In genomic region chr1:6441586-6441985, GRCh38 we compare ENCODE assay signal across 13 cellular contexts. TPM values are rescaled to one million over a fixed set of nuclear protein-coding genes. Genes with fewer than 3 reads are reported as not detected.
DNase-seq lines count a peak whose midpoint lies in the region; ATAC-seq and TF ChIP-seq lines count a peak whose summit lies in the region.
"Had no signal": no experiment of that assay in that cellular context is flagged by ENCODE, and none has a peak within 500 bp of the region (broad histone marks: within the 10 kb centered on the region; RNA-seq: fewer than 3 reads in every experiment).

No MANE protein-coding gene starts in this region.

- no peak overlapping the region for H2AFZ ChIP-seq in GM23338

- H3K79me2 ChIP-seq in GM23338 (replicated peaks; ENCODE audit: insufficient read depth): no peaks in the 10 kb centered on the region

- TF ChIP-seq CTCF in GM23338 (conservative IDR thresholded peaks at IDR 0.05; ENCODE audit: low read depth in 2 of 2): no peak
- TF ChIP-seq CTCF in glutamatergic neuron (IDR thresholded peaks at IDR 0.05; ENCODE audit: partially characterized antibody, unreplicated experiment): no peak
- no peak for TF ChIP-seq CTCF in GM13976 (IDR thresholded peaks at IDR 0.05; ENCODE audit: borderline replicate concordance, control extremely low read depth, extremely low read depth, insufficient read depth, missing control alignments)

- H3K4me1 Mint-ChIP-seq in GM23338 (peaks cover 24% of the 10 kb centered on the region), glutamatergic neuron (ENCODE audit: low read depth, unreplicated experiment) (peaks cover 18% of the 10 kb centered on the region)
- peaks cover 10% of the 10 kb centered on the region for H3K4me1 Mint-ChIP-seq in activated T-helper 17 cell treated with anti-CD3 and anti-CD28 coated beads, Interleukin-2, amount 50 U/mL, for 72 hours

- no peaks in the 10 kb centered on the region; the same call in 1 of the 2 replicates for H3K4me1 ChIP-seq in GM23338 (ENCODE audit: insufficient read depth)
- H3K4me1 ChIP-seq: BE2C had no signal

- H3K9me3 Mint-ChIP-seq in GM23338 (no peaks in the 10 kb centered on the region), glutamatergic neuron (ENCODE audit: unreplicated experiment) (peaks cover 3% of the 10 kb centered on the region)
- H3K9me3 Mint-ChIP-seq in activated T-helper 17 cell treated with anti-CD3 and anti-CD28 coated beads, Interleukin-2, amount 50 U/mL, for 72 hours: no peaks in the 10 kb centered on the region
- H3K9me3 Mint-ChIP-seq: CD8-positive, alpha-beta T cell had no signal

- H3K27ac ChIP-seq in GM23338 (ENCODE audit: low read depth): no peak overlapping the region
- H3K27ac ChIP-seq: C4-2B had no signal

- H3K36me3 ChIP-seq in GM23338 (ENCODE audit: insufficient read depth): no peaks in the 10 kb centered on the region
- H3K36me3 ChIP-seq: BE2C had no signal

- in situ Hi-C loops in GM13976 (cut with MboI; ENCODE audit: low sequenced_read_pairs, unreplicated experiment): no loop called here

- H3K4me3 Mint-ChIP-seq in GM23338: peak overlapping the region; percentile 61; the same call in 1 of the 3 replicates
- H3K4me3 Mint-ChIP-seq in activated T-helper 17 cell treated with anti-CD3 and anti-CD28 coated beads, Interleukin-2, amount 50 U/mL, for 72 hours: peak overlapping the region; percentile 19
- peak overlapping the region; percentile 60 for H3K4me3 Mint-ChIP-seq in glutamatergic neuron (ENCODE audit: unreplicated experiment)

- no peaks in the 10 kb centered on the region for H3F3A ChIP-seq in GM23338 (replicated peaks; ENCODE audit: low read depth)

- H3K27ac Mint-ChIP-seq in GM23338 (no peak overlapping the region), glutamatergic neuron (ENCODE audit: unreplicated experiment) (peak overlapping the region; percentile 64)
- no peak overlapping the region for H3K27ac Mint-ChIP-seq in activated T-helper 17 cell treated with anti-CD3 and anti-CD28 coated beads, Interleukin-2, amount 50 U/mL, for 72 hours
- H3K27ac Mint-ChIP-seq: CD8-positive, alpha-beta T cell had no signal

- peaks cover 26% of the 10 kb centered on the region for H3K27me3 ChIP-seq in GM23338 (ENCODE audit: insufficient read depth)

- H3K9me2 ChIP-seq in GM23338 (ENCODE audit: insufficient read depth): no peaks in the 10 kb centered on the region

- H3K4me2 ChIP-seq in GM23338: no peak overlapping the region

- H4K20me1 ChIP-seq in GM23338 (replicated peaks; ENCODE audit: insufficient read depth): no peaks in the 10 kb centered on the region

- no peak for ATAC-seq in GM23338
- ATAC-seq in activated T-helper 17 cell treated with anti-CD3 and anti-CD28 coated beads, Interleukin-2, amount 50 U/mL, for 72 hours (replicated peaks): no peak
- ATAC-seq: CD8-positive, alpha-beta T cell; GM12878; HepG2 had no signal

- no peaks in the 10 kb centered on the region for H3K36me3 Mint-ChIP-seq in GM23338 (ENCODE audit: low read depth)
- no peaks in the 10 kb centered on the region for H3K36me3 Mint-ChIP-seq in activated T-helper 17 cell treated with anti-CD3 and anti-CD28 coated beads, Interleukin-2, amount 50 U/mL, for 72 hours (ENCODE audit: low read depth)
- H3K36me3 Mint-ChIP-seq in glutamatergic neuron (ENCODE audit: unreplicated experiment): no peaks in the 10 kb centered on the region
- H3K36me3 Mint-ChIP-seq: CD8-positive, alpha-beta T cell had no signal

- no peak for DNase-seq in GM23338 (ENCODE audit: low spot score)
- no peak for DNase-seq in glutamatergic neuron
- no peak for DNase-seq in HCEC 1CT
- DNase-seq in GM13976 (ENCODE audit: low spot score): no peak
- DNase-seq in DMS79 treated with DMSO at 0.1 percent for 48 hours (lab: John Stamatoyannopoulos, UW): no peak
- no peak for DNase-seq in DMS153 treated with DMSO at 0.1 percent for 48 hours (lab: John Stamatoyannopoulos, UW; ENCODE audit: unreplicated experiment)
- DNase-seq: BE2C; CD8-positive, alpha-beta T cell; COR-L47 had no signal

- no peak overlapping the region for H3K4me3 ChIP-seq in GM23338
- H3K4me3 ChIP-seq: GM12878 had no signal

- peaks cover 33% of the 10 kb centered on the region for H3K27me3 Mint-ChIP-seq in GM23338 (ENCODE audit: insufficient read depth, low read depth, poor library complexity)
- H3K27me3 Mint-ChIP-seq in activated T-helper 17 cell treated with anti-CD3 and anti-CD28 coated beads, Interleukin-2, amount 50 U/mL, for 72 hours: peaks cover 10% of the 10 kb centered on the region
- H3K27me3 Mint-ChIP-seq in glutamatergic neuron (ENCODE audit: unreplicated experiment): peaks cover 13% of the 10 kb centered on the region

TF ChIP-seq in GM23338, 12 proteins besides CTCF, POLR2A, EP300 and RAD21 (continues in another document):
- TF ChIP-seq CREB1 (CRISPR knock-in tag; IDR thresholded peaks at IDR 0.05; ENCODE audit: low read depth) (no peak), EZH2phosphoT487 (IDR thresholded peaks at IDR 0.05; ENCODE audit: unreplicated experiment) (no peak), JUNB (IDR thresholded peaks at IDR 0.05; ENCODE audit: unreplicated experiment) (no peak), EZH2 (IDR thresholded peaks at IDR 0.05; ENCODE audit: low read depth, unreplicated experiment) (no peak), ETS1 (IDR thresholded peaks at IDR 0.05) (no peak), ZNF114 (CRISPR knock-in tag; IDR thresholded peaks at IDR 0.05) (no peak), STAT1 (IDR thresholded peaks at IDR 0.05; ENCODE audit: unreplicated experiment) (no peak)

RNA-seq across cellular contexts. Expression of gene ESPN, which starts 17.0 kb away (rescaled TPM):
- total RNA-seq in GM23338 (2014; rRNA removed; shearing (Covaris generic)): 12.7 and 13.6 TPM in 2 replicates
- polyA plus RNA-seq in GM23338 (2016; fragmentation: Nextera tagmentation; extraction: Ambion mirVana): 12.2 and 13.5 TPM in 2 replicates
- 1 to 10 TPM in 1 of 2 donors, under 1 TPM in 1; 0.71 to 3.5 TPM for total RNA-seq in activated T-helper 17 cell treated with anti-CD3 and anti-CD28 coated beads, Interleukin-2, amount 50 U/mL, for 72 hours
- total RNA-seq in glutamatergic neuron (ENCODE audit: unreplicated experiment): 25.7 TPM

RNA-seq across cellular contexts. Expression of gene HES2, which starts 21.9 kb away (rescaled TPM):
- 1.2 and 1.6 TPM in 2 replicates for total RNA-seq in GM23338 (2014; rRNA removed; shearing (Covaris generic))
- 1.1 and 2.1 TPM in 2 replicates for polyA plus RNA-seq in GM23338 (2016; fragmentation: Nextera tagmentation; extraction: Ambion mirVana)
- total RNA-seq in activated T-helper 17 cell treated with anti-CD3 and anti-CD28 coated beads, Interleukin-2, amount 50 U/mL, for 72 hours: under 1 TPM; 0.17 to 0.37 TPM
- 54.6 TPM for total RNA-seq in glutamatergic neuron (ENCODE audit: unreplicated experiment)
- total RNA-seq: CD8-positive, alpha-beta T cell had no signal

RNA-seq across cellular contexts. Expression of gene TNFRSF25, which starts 24.4 kb away (rescaled TPM):
- 25.3 and 26.3 TPM in 2 replicates for total RNA-seq in GM23338 (2014; rRNA removed; shearing (Covaris generic))
- polyA plus RNA-seq in GM23338 (2016; fragmentation: Nextera tagmentation; extraction: Ambion mirVana): 13.6 and 15.2 TPM in 2 replicates
- 100 to 1,000 TPM; 132 to 199 TPM for total RNA-seq in activated T-helper 17 cell treated with anti-CD3 and anti-CD28 coated beads, Interleukin-2, amount 50 U/mL, for 72 hours
- 47.5 TPM for total RNA-seq in glutamatergic neuron (ENCODE audit: unreplicated experiment)

RNA-seq across cellular contexts. Expression of gene ACOT7, which starts 48.0 kb away (rescaled TPM):
- total RNA-seq in GM23338 (2014; rRNA removed; shearing (Covaris generic)): 167 and 172 TPM in 2 replicates
- polyA plus RNA-seq in GM23338 (2016; fragmentation: Nextera tagmentation; extraction: Ambion mirVana): 169 TPM in 2 replicates
- total RNA-seq in activated T-helper 17 cell treated with anti-CD3 and anti-CD28 coated beads, Interleukin-2, amount 50 U/mL, for 72 hours: 10 to 100 TPM; 43.5 to 96.3 TPM
- total RNA-seq in glutamatergic neuron (ENCODE audit: unreplicated experiment): 175 TPM

RNA-seq across cellular contexts. Expression of gene PLEKHG5, which starts 49.9 kb away (rescaled TPM):
- 25.8 and 26.4 TPM in 2 replicates for total RNA-seq in GM23338 (2014; rRNA removed; shearing (Covaris generic))
- 9.0 and 10.2 TPM in 2 replicates for polyA plus RNA-seq in GM23338 (2016; fragmentation: Nextera tagmentation; extraction: Ambion mirVana)
- total RNA-seq in activated T-helper 17 cell treated with anti-CD3 and anti-CD28 coated beads, Interleukin-2, amount 50 U/mL, for 72 hours: 1 to 10 TPM; 3.2 to 3.8 TPM
- 53.0 TPM for total RNA-seq in glutamatergic neuron (ENCODE audit: unreplicated experiment)

Comparison
In these comparisons a context has a peak if more than half of its experiments do, and no peak if none do; other contexts are left out.
1. RNA of gene HES2, which starts 21.9 kb away (total RNA-seq): 54.6 TPM in glutamatergic neuron (single experiment); 1.2 to 1.6 TPM in GM23338 and 0.17 to 0.37 TPM in activated T-helper 17 cell treated with anti-CD3 and anti-CD28 coated beads, Interleukin-2, amount 50 U/mL, for 72 hours; every median in the first group is over 10 times any median in the second.
2. Peak in every context shown above with its lines, with median percentiles within 50 percentile points of each other: H3K4me3 Mint-ChIP-seq.